1 cellular context compared by ENCODE assay signal in genomic region chr5:108548684-108549596, GRCh38.
A peak's percentile ranks its signal among the peaks of the same experiment; 100 is the strongest.
TF ChIP-seq lines count a peak whose summit lies in the region.

No MANE protein-coding gene starts in this region.

TF ChIP-seq in K562, 482 proteins besides CTCF, POLR2A, EP300 and RAD21 (continued from another document):
- TF ChIP-seq POLR2AphosphoS5 (IDR thresholded peaks at IDR 0.05; ENCODE audit: control insufficient read depth, insufficient read depth, low read depth, low read length) (peak; percentile 81), ZNF707 (CRISPR knock-in tag; conservative IDR thresholded peaks at IDR 0.05) (peak; percentile 74), TAL1 (IDR thresholded peaks at IDR 0.05) (peak; percentile 93), PYGO2 (tag; IDR thresholded peaks at IDR 0.05) (peak; percentile 61; the same call in 1 of the 2 replicates), DMBX1 (CRISPR knock-in tag; IDR thresholded peaks at IDR 0.05; ENCODE audit: borderline replicate concordance) (peak; percentile 99), TEAD2 (tag; IDR thresholded peaks at IDR 0.05) (peak; percentile 77), ZNF239 (CRISPR knock-in tag; IDR thresholded peaks at IDR 0.05) (peak; percentile 84), YY1 (IDR thresholded peaks at IDR 0.05; ENCODE audit: borderline replicate concordance in 1 of 3, control insufficient read depth in 1 of 3, extremely low read depth in 1 of 3, insufficient read depth in 3 of 3, insufficient read length in 1 of 3, insufficient replicate concordance in 2 of 3, low read depth in 1 of 3, low read length in 2 of 3) (peak in 1 of 3 experiments; percentile 51), ZNF589 (CRISPR knock-in tag; IDR thresholded peaks at IDR 0.05; ENCODE audit: low read depth) (peak; percentile 64; the same call in 1 of the 2 replicates), ZNF699 (CRISPR knock-in tag; IDR thresholded peaks at IDR 0.05; ENCODE audit: insufficient replicate concordance) (peak; percentile 72), IFI16 (CRISPR knock-in tag; IDR thresholded peaks at IDR 0.05) (peak; percentile 97), TSHZ1 (CRISPR knock-in tag; IDR thresholded peaks at IDR 0.05) (peak; percentile 83), ETV5 (CRISPR knock-in tag; IDR thresholded peaks at IDR 0.05; ENCODE audit: low read depth) (0 out of 2 replicates have a peak, but pooled peaks have one; percentile 23), ZNF175 (CRISPR knock-in tag; IDR thresholded peaks at IDR 0.05; ENCODE audit: low read depth) (peak; percentile 91), TFAM (CRISPR knock-in tag; conservative IDR thresholded peaks at IDR 0.05) (no peak), FOSL1 (tag; conservative IDR thresholded peaks at IDR 0.05) (0 out of 2 replicates have a peak, but pooled peaks have one; percentile 26), ARID1B (IDR thresholded peaks at IDR 0.05) (peak; percentile 92), STAT5B (CRISPR knock-in tag; IDR thresholded peaks at IDR 0.05) (peak; percentile 41; the same call in 1 of the 2 replicates), MLLT1 (IDR thresholded peaks at IDR 0.05) (no peak), PCBP1 (IDR thresholded peaks at IDR 0.05; ENCODE audit: low read depth, low read length, poor library complexity, severe bottlenecking) (no peak), ZBTB11 (CRISPR knock-in tag; IDR thresholded peaks at IDR 0.05) (peak in 1 of 3 experiments; percentile 86; a peak in 2 of 6 replicates), ZSCAN32 (CRISPR knock-in tag; IDR thresholded peaks at IDR 0.05) (peak; percentile 36; the same call in 1 of the 2 replicates), ZBTB9 (CRISPR knock-in tag; IDR thresholded peaks at IDR 0.05) (peak; percentile 96), RBM17 (IDR thresholded peaks at IDR 0.05; ENCODE audit: borderline replicate concordance, low read depth, low read length) (no peak), FOXA1 (IDR thresholded peaks at IDR 0.05; ENCODE audit: borderline replicate concordance) (no peak), MXD1 (CRISPR knock-in tag; IDR thresholded peaks at IDR 0.05; ENCODE audit: borderline replicate concordance, poor library complexity, severe bottlenecking) (peak; percentile 68), CBX3 (IDR thresholded peaks at IDR 0.05; ENCODE audit: borderline replicate concordance in 1 of 2, low read length in 2 of 2) (no peak), ZNF584 (CRISPR knock-in tag; IDR thresholded peaks at IDR 0.05; ENCODE audit: low read depth) (peak; percentile 73), ATF4 (CRISPR knock-in tag; IDR thresholded peaks at IDR 0.05) (peak; percentile 82), SMARCA4 (IDR thresholded peaks at IDR 0.05) (peak; percentile 63; the same call in 1 of the 2 replicates), GATAD2A (IDR thresholded peaks at IDR 0.05) (no peak), HDAC8 (tag; IDR thresholded peaks at IDR 0.05) (peak; percentile 88), NCOR1 (IDR thresholded peaks at IDR 0.05) (peak; percentile 87), NFE2 (IDR thresholded peaks at IDR 0.05; ENCODE audit: low read depth) (no peak), MEF2D (tag; conservative IDR thresholded peaks at IDR 0.05; ENCODE audit: low read depth) (peak; percentile 91), GTF3C2 (IDR thresholded peaks at IDR 0.05; ENCODE audit: borderline replicate concordance, extremely low read depth, insufficient read length) (no peak), ZNF583 (CRISPR knock-in tag; IDR thresholded peaks at IDR 0.05) (peak; percentile 98), HNRNPLL (IDR thresholded peaks at IDR 0.05; ENCODE audit: low read depth, low read length, poor library complexity, severe bottlenecking) (no peak), KLF13 (tag; IDR thresholded peaks at IDR 0.05; ENCODE audit: borderline replicate concordance, low read depth) (0 out of 2 replicates have a peak, but pooled peaks have one; percentile 76), CSDE1 (IDR thresholded peaks at IDR 0.05) (no peak), MTA1 (IDR thresholded peaks at IDR 0.05; ENCODE audit: borderline replicate concordance) (no peak), ZNF644 (tag; IDR thresholded peaks at IDR 0.05; ENCODE audit: low read depth) (peak; percentile 92), MYBL2 (IDR thresholded peaks at IDR 0.05; ENCODE audit: low read depth) (no peak), MYBL2 (CRISPR knock-in tag; IDR thresholded peaks at IDR 0.05; ENCODE audit: borderline replicate concordance) (no peak)
- TF ChIP-seq, protein P1, sequence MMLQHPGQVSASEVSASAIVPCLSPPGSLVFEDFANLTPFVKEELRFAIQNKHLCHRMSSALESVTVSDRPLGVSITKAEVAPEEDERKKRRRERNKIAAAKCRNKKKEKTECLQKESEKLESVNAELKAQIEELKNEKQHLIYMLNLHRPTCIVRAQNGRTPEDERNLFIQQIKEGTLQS (IDR thresholded peaks at IDR 0.05), result no peak
- TF ChIP-seq, protein P1 (CRISPR knock-in tag; conservative IDR thresholded peaks at IDR 0.05), result no peak
- TF ChIP-seq, protein P2, sequence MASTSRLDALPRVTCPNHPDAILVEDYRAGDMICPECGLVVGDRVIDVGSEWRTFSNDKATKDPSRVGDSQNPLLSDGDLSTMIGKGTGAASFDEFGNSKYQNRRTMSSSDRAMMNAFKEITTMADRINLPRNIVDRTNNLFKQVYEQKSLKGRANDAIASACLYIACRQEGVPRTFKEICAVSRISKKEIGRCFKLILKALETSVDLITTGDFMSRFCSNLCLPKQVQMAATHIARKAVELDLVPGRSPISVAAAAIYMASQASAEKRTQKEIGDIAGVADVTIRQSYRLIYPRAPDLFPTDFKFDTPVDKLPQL (IDR thresholded peaks at IDR 0.05; ENCODE audit: extremely low read depth, insufficient read length), result no peak
- TF ChIP-seq, protein P3, sequence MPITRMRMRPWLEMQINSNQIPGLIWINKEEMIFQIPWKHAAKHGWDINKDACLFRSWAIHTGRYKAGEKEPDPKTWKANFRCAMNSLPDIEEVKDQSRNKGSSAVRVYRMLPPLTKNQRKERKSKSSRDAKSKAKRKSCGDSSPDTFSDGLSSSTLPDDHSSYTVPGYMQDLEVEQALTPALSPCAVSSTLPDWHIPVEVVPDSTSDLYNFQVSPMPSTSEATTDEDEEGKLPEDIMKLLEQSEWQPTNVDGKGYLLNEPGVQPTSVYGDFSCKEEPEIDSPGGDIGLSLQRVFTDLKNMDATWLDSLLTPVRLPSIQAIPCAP (CRISPR knock-in tag; IDR thresholded peaks at IDR 0.05; ENCODE audit: borderline replicate concordance), result no peak
